31 cellular contexts compared by ENCODE assay signal in genomic region chr5:175599210-175599609, GRCh38. TPM values are rescaled to one million over a fixed set of nuclear protein-coding genes. Genes with fewer than 3 reads are reported as not detected.
A peak's percentile ranks its signal among the peaks of the same experiment; 100 is the strongest.
DNase-seq lines count a peak whose midpoint lies in the region; ATAC-seq and TF ChIP-seq lines count a peak whose summit lies in the region.
"Had no signal": no experiment of that assay in that cellular context is flagged by ENCODE, and none has a peak within 500 bp of the region (broad histone marks: within the 10 kb centered on the region; RNA-seq: fewer than 3 reads in every experiment).

No MANE protein-coding gene starts in this region.

- no peaks in the 10 kb centered on the region for H3K36me3 Mint-ChIP-seq in osteocyte (ENCODE audit: unreplicated experiment)
- H3K36me3 Mint-ChIP-seq: CD4-positive, alpha-beta memory T cell had no signal

- H3K4me3 ChIP-seq in cardiac muscle cell (no peak overlapping the region), right atrium auricular region (no peak overlapping the region)
- H3K4me3 ChIP-seq: A549, GM12878, SK-N-MC had no signal

- peaks cover 2% of the 10 kb centered on the region for H3K27me3 Mint-ChIP-seq in stimulated activated naive CD8-positive, alpha-beta T cell treated with anti-CD3 and anti-CD28 coated beads, Interleukin-15, amount 100 ng/mL, for 72 hours
- no peaks in the 10 kb centered on the region for H3K27me3 Mint-ChIP-seq in osteocyte (ENCODE audit: unreplicated experiment)

- ATAC-seq in stimulated activated naive CD8-positive, alpha-beta T cell treated with anti-CD3 and anti-CD28 coated beads, Interleukin-15, Interleukin-2, amounts not matched to agents 100 U/mL and 50 U/mL, for 24 hours = peak; percentile 61
- no peak for ATAC-seq in stimulated activated naive CD8-positive, alpha-beta T cell treated with anti-CD3 and anti-CD28 coated beads, Interleukin-15, amount 100 ng/mL, for 72 hours
- ATAC-seq in GM19463 (IDR thresholded peaks at IDR 0.05; ENCODE audit: unreplicated experiment) (no peak), GM18517 (IDR thresholded peaks at IDR 0.05; ENCODE audit: unreplicated experiment) (no peak)
- ATAC-seq: GM12878, HCT116, Panc1 had no signal

- peaks cover 52% of the 10 kb centered on the region for H3K4me1 ChIP-seq in cardiac muscle cell (ENCODE audit: low read depth)
- peaks cover 0 to 12% of the 10 kb centered on the region in 2 donors for H3K4me1 ChIP-seq in right atrium auricular region
- H3K4me1 ChIP-seq: A549 had no signal

- TF ChIP-seq CTCF in cardiac muscle cell (IDR thresholded peaks at IDR 0.05; ENCODE audit: low read depth, low read length) = no peak
- no peak for TF ChIP-seq CTCF in right atrium auricular region (IDR thresholded peaks at IDR 0.05)
- TF ChIP-seq CTCF in osteocyte (IDR thresholded peaks at IDR 0.05) = no peak

- no peaks in the 10 kb centered on the region for H3K4me1 Mint-ChIP-seq in stimulated activated naive CD8-positive, alpha-beta T cell treated with anti-CD3 and anti-CD28 coated beads, Interleukin-15, amount 100 ng/mL, for 72 hours
- no peaks in the 10 kb centered on the region for H3K4me1 Mint-ChIP-seq in osteocyte (ENCODE audit: unreplicated experiment)

- H3K9me3 ChIP-seq in cardiac muscle cell (ENCODE audit: low read depth) (no peaks in the 10 kb centered on the region), right atrium auricular region (no peaks in the 10 kb centered on the region)
- H3K9me3 ChIP-seq: A549 had no signal

- DNase-seq in stimulated activated naive CD8-positive, alpha-beta T cell treated with anti-CD3 and anti-CD28 coated beads, Interleukin-15, Interleukin-2, amounts not matched to agents 100 U/mL and 50 U/mL, for 24 hours = no peak
- no peak for DNase-seq in stimulated activated naive CD8-positive, alpha-beta T cell treated with anti-CD3 and anti-CD28 coated beads, Interleukin-15, amount 100 ng/mL, for 72 hours
- DNase-seq in cardiac muscle cell (ENCODE audit: low read depth in 1 of 2, low spot score in 1 of 2) = peak in 1 of 2 donors; percentile 68
- no peak for DNase-seq in right atrium auricular region (ENCODE audit: low spot score)
- DNase-seq in osteocyte (ENCODE audit: extremely low spot score, unreplicated experiment) = no peak
- DNase-seq: AML-193; C1 segment of cervical spinal cord; CD4-positive, alpha-beta memory T cell; DMS 273 treated with DMSO at 0.1 percent for 48 hours; DMS79; EL; GDM1; IMR-90; NCI-H1092; NCI-H1417 treated with DMSO at 0.1 percent for 48 hours; NCI-H1694 treated with DMSO at 0.1 percent for 48 hours; NCI-H2081; NCI-H2227 treated with DMSO at 0.1 percent for 48 hours; NCI-H69; SIG-M5 had no signal

- H3K36me3 ChIP-seq in cardiac muscle cell = no peaks in the 10 kb centered on the region
- H3K36me3 ChIP-seq in right atrium auricular region = no peaks in the 10 kb centered on the region

- H3K27me3 ChIP-seq in cardiac muscle cell (no peaks in the 10 kb centered on the region), right atrium auricular region (no peaks in the 10 kb centered on the region)

- H3K27ac Mint-ChIP-seq in stimulated activated naive CD8-positive, alpha-beta T cell treated with anti-CD3 and anti-CD28 coated beads, Interleukin-15, amount 100 ng/mL, for 72 hours = no peak overlapping the region
- no peak overlapping the region for H3K27ac Mint-ChIP-seq in osteocyte (ENCODE audit: unreplicated experiment)
- H3K27ac Mint-ChIP-seq: CD4-positive, alpha-beta memory T cell had no signal

- H3K4me3 Mint-ChIP-seq in stimulated activated naive CD8-positive, alpha-beta T cell treated with anti-CD3 and anti-CD28 coated beads, Interleukin-15, amount 100 ng/mL, for 72 hours = no peak overlapping the region
- no peak overlapping the region for H3K4me3 Mint-ChIP-seq in osteocyte (ENCODE audit: unreplicated experiment)
- H3K4me3 Mint-ChIP-seq: CD4-positive, alpha-beta memory T cell had no signal

- H3K9me3 Mint-ChIP-seq in stimulated activated naive CD8-positive, alpha-beta T cell treated with anti-CD3 and anti-CD28 coated beads, Interleukin-15, amount 100 ng/mL, for 72 hours = peaks cover 6% of the 10 kb centered on the region in 2 donors
- H3K9me3 Mint-ChIP-seq in osteocyte (ENCODE audit: unreplicated experiment) = peaks cover 3% of the 10 kb centered on the region

- H3K27ac ChIP-seq in cardiac muscle cell (peak overlapping the region; percentile 95), right atrium auricular region (peak overlapping the region; percentile 58 to 88)
- H3K27ac ChIP-seq: A549, KMS-11, RWPE1, SK-N-MC had no signal

RNA-seq across cellular contexts. Expression of gene HRH2, which starts 58.7 kb away (rescaled TPM):
- total RNA-seq in cardiac muscle cell (15.6 and 23.3 TPM in 2 replicates), right atrium auricular region (10 to 100 TPM in 1 of 2 donors, 1 to 10 TPM in 1; 8.0 to 18.9 TPM), osteocyte (not detected in 2 replicates)
- polyA plus RNA-seq in cardiac muscle cell = 12.7 and 19.1 TPM in 2 replicates
- total RNA-seq: IMR-90, NCI-H460, OCI-LY7 had no signal
- polyA plus RNA-seq: IMR-90 had no signal
